Comparison of ENCODE assay signal across 9 cellular contexts in the genomic region with DNA sequence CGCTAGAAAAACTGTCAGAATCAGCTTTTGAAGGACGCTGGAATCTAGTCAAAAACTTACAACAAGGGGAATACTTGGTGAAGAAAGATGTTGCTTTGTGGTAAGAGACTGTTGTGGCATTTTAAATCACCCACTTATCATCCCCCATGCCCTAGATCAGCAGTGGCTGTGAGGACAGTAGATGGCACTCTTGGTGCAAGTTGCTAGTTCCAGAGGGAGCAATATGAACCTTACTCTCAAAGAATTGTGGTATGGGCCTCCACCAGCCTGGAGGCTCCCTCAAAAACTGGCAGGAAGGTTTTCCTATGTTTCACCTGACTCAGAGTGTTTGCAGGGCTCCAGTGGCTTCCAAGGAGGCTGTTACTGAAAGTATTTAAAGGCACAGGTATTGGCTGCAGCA. TPM values are rescaled to one million over a fixed set of nuclear protein-coding genes. Genes with fewer than 3 reads are reported as not detected.
DNase-seq lines count a peak whose midpoint lies in the region; TF ChIP-seq lines count a peak whose summit lies in the region.
"Had no signal": no experiment of that assay in that cellular context is flagged by ENCODE, and none has a peak within 500 bp of the region (broad histone marks: within the 10 kb centered on the region; RNA-seq: fewer than 3 reads in every experiment).

No MANE protein-coding gene starts in this region.

- no peak overlapping the region for H2AFZ ChIP-seq in osteoblast (ENCODE audit: low read length)

- no peaks in the 10 kb centered on the region for H3K36me3 ChIP-seq in osteoblast (ENCODE audit: insufficient read depth, low read length)

- DNase-seq in SIG-M5 treated with dmso at 0.1 percent for 504 hours (lab: John Stamatoyannopoulos, UW; ENCODE audit: unreplicated experiment), result peak; percentile 25
- no peak for DNase-seq in SIG-M5 (lab: John Stamatoyannopoulos, UW)
- peak; percentile 31 for DNase-seq in Jurkat, Clone E6-1 (ENCODE audit: low read depth, low spot score)
- DNase-seq in T-helper 2 cell treated with Interferon-gamma antibody and Interleukin-4, amounts not matched to agents 5 μg/mL and 100 μg/mL, for 36 hours (ENCODE audit: low spot score), result peak; percentile 4
- peak; percentile 68 for DNase-seq in fibroblast of pulmonary artery (ENCODE audit: low read depth)
- DNase-seq in osteoblast (ENCODE audit: insufficient read length, low spot score, missing footprints), result peak; percentile 26
- DNase-seq in GM19240 (ENCODE audit: insufficient read length, low spot score), result no peak
- no peak for DNase-seq in HuH-7.5 (ENCODE audit: low spot score)

- H3K4me3 Mint-ChIP-seq in T-helper 2 cell treated with Interferon-gamma antibody and Interleukin-4, amounts not matched to agents 5 μg/mL and 100 μg/mL, for 36 hours, result no peak overlapping the region
- H3K4me3 Mint-ChIP-seq: CD8-positive, alpha-beta T cell had no signal

- no peaks in the 10 kb centered on the region for H4K20me1 ChIP-seq in osteoblast (ENCODE audit: insufficient read depth, low read length)

- no peaks in the 10 kb centered on the region for H3K4me1 ChIP-seq in osteoblast (ENCODE audit: insufficient read depth, low read length)

- no peaks in the 10 kb centered on the region for H3K36me3 Mint-ChIP-seq in T-helper 2 cell treated with Interferon-gamma antibody and Interleukin-4, amounts not matched to agents 5 μg/mL and 100 μg/mL, for 36 hours (ENCODE audit: low read depth)
- H3K36me3 Mint-ChIP-seq: CD8-positive, alpha-beta T cell had no signal

- TF ChIP-seq CTCF in fibroblast of pulmonary artery (IDR thresholded peaks at IDR 0.05; ENCODE audit: low read length, missing control alignments), result peak; percentile 70
- peak; percentile 64 for TF ChIP-seq CTCF in osteoblast (IDR thresholded peaks at IDR 0.05; ENCODE audit: extremely low read depth, low read depth, low read length)

- no peak overlapping the region for H3K27ac Mint-ChIP-seq in T-helper 2 cell treated with Interferon-gamma antibody and Interleukin-4, amounts not matched to agents 5 μg/mL and 100 μg/mL, for 36 hours
- H3K27ac Mint-ChIP-seq: CD8-positive, alpha-beta T cell had no signal

- H3K27ac ChIP-seq in osteoblast (ENCODE audit: low read depth, low read length), result no peak overlapping the region

- H3K9me3 ChIP-seq in osteoblast (ENCODE audit: low read depth, low read length), result no peaks in the 10 kb centered on the region

- peaks cover 3% of the 10 kb centered on the region for H3K27me3 ChIP-seq in osteoblast (ENCODE audit: insufficient read depth, low read length)

- no peak overlapping the region for H3K4me2 ChIP-seq in osteoblast (ENCODE audit: insufficient read depth, low read length)

- H3K27me3 Mint-ChIP-seq in T-helper 2 cell treated with Interferon-gamma antibody and Interleukin-4, amounts not matched to agents 5 μg/mL and 100 μg/mL, for 36 hours (ENCODE audit: low read depth), result no peaks in the 10 kb centered on the region

- H3K4me3 ChIP-seq in Jurkat, Clone E6-1 (ENCODE audit: low read length), result no peak overlapping the region
- no peak overlapping the region for H3K4me3 ChIP-seq in fibroblast of pulmonary artery (replicated peaks; ENCODE audit: low read depth, low read length)
- no peak overlapping the region for H3K4me3 ChIP-seq in osteoblast (ENCODE audit: insufficient read depth, low read length)

- no peaks in the 10 kb centered on the region for H3K9me3 Mint-ChIP-seq in T-helper 2 cell treated with Interferon-gamma antibody and Interleukin-4, amounts not matched to agents 5 μg/mL and 100 μg/mL, for 36 hours
- H3K9me3 Mint-ChIP-seq: CD8-positive, alpha-beta T cell had no signal

- H3K79me2 ChIP-seq in osteoblast (ENCODE audit: insufficient read depth, low read length), result no peaks in the 10 kb centered on the region

- no peaks in the 10 kb centered on the region for H3K4me1 Mint-ChIP-seq in T-helper 2 cell treated with Interferon-gamma antibody and Interleukin-4, amounts not matched to agents 5 μg/mL and 100 μg/mL, for 36 hours (ENCODE audit: low read depth)

RNA-seq across cellular contexts. Expression of gene SLC16A2, which starts 37.7 kb away (rescaled TPM):
- polyA plus RNA-seq in Jurkat, Clone E6-1 (2012; ENCODE audit: insufficient read depth, insufficient read length), result 0.29 TPM
- total RNA-seq in osteoblast, result 11.6 and 15.6 TPM in 2 replicates

Comparison
In these comparisons a context has a peak if more than half of its experiments do, and no peak if none do; other contexts are left out.
1. DNase-seq: peak in SIG-M5 treated with dmso at 0.1 percent for 504 hours (single experiment), Jurkat, Clone E6-1 (single experiment), T-helper 2 cell treated with Interferon-gamma antibody and Interleukin-4, amounts not matched to agents 5 μg/mL and 100 μg/mL, for 36 hours (single experiment), fibroblast of pulmonary artery (single experiment) and osteoblast (single experiment); none in SIG-M5 (single experiment), GM19240 (single experiment) and HuH-7.5 (single experiment).